ENCODE assay signal across 8 cellular contexts in the genomic region with DNA sequence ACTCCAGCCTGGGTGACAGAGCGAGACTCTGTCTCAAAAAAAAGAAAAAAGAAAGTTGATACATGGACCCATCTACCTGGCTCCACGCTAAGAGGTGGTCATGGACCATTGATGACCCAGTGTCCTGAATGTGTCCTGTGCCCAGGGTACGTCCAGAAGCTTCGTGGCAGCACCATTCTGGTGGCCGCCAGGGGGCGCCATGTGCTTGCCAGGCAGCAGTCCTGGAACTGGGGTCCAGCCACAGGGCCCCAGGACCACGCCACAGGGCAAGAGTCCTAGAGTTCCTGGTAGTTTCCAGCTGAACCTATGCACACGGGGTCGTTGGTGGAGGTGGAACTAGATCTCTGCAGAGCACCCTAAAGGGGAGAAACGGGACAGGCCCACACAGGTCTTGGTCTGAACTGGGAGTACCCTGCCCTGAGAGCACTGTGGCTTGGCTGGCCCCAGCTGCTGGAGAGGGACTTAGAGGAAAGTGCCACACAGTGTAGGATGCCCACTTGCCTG. TPM values are rescaled to one million over a fixed set of nuclear protein-coding genes. Genes with fewer than 3 reads are reported as not detected.
DNase-seq lines count a peak whose midpoint lies in the region; ATAC-seq and TF ChIP-seq lines count a peak whose summit lies in the region.

No MANE protein-coding gene starts in this region.

- peak; percentile 52 for ATAC-seq in central memory CD8-positive, alpha-beta T cell (replicated peaks; ENCODE audit: extremely low read depth, poor library complexity, severe bottlenecking)
- no peak for ATAC-seq in HG03520 (IDR thresholded peaks at IDR 0.05; ENCODE audit: unreplicated experiment)

- no peaks in the 10 kb centered on the region for H3K27me3 Mint-ChIP-seq in central memory CD8-positive, alpha-beta T cell

- H3K36me3 Mint-ChIP-seq in central memory CD8-positive, alpha-beta T cell (ENCODE audit: insufficient read depth): no peaks in the 10 kb centered on the region

- 41% methylated on average over 10 of the region's 10 CpGs for WGBS in liver

- peak; percentile 66 for TF ChIP-seq CTCF in LNCaP clone FGC (IDR thresholded peaks at IDR 0.05; ENCODE audit: control insufficient read depth, extremely low read depth, insufficient read depth)
- TF ChIP-seq CTCF in liver (IDR thresholded peaks at IDR 0.05; ENCODE audit: low read depth, low read length, missing input control): peak; percentile 57

- no peaks in the 10 kb centered on the region for H3K9me3 Mint-ChIP-seq in central memory CD8-positive, alpha-beta T cell

- H3K4me3 Mint-ChIP-seq in central memory CD8-positive, alpha-beta T cell: no peak overlapping the region

- peaks cover 0 to 2% (median 0%) of the 10 kb centered on the region in 4 donors for H3K9me3 ChIP-seq in liver (ENCODE audit: control insufficient read depth in 4 of 4, low read length in 3 of 4)

- peaks cover 0 to 5% (median 2%) of the 10 kb centered on the region in 4 donors for H3K4me1 ChIP-seq in liver (ENCODE audit: control insufficient read depth in 4 of 4, insufficient read depth in 4 of 4, low read length in 3 of 4)

- H3K9ac ChIP-seq in liver (ENCODE audit: low read depth in 1 of 2, low read length in 2 of 2): no peak overlapping the region

- H3K4me3 ChIP-seq in LNCaP clone FGC (ENCODE audit: low read depth, low read length) (no peak overlapping the region), liver (ENCODE audit: low read depth in 1 of 3, low read length in 3 of 3) (no peak overlapping the region)

- H3K27ac Mint-ChIP-seq in central memory CD8-positive, alpha-beta T cell (ENCODE audit: low read depth): no peak overlapping the region

- no peak overlapping the region for H3K27ac ChIP-seq in liver (ENCODE audit: low read depth in 1 of 2, low read length in 2 of 2)

- peak; percentile 62 to 76 for TF ChIP-seq RAD21 in liver (IDR thresholded peaks at IDR 0.05)

- DNase-seq in DMS53 treated with DMSO at 0.1 percent for 48 hours (lab: John Stamatoyannopoulos, UW; ENCODE audit: unreplicated experiment): peak; percentile 14
- no peak for DNase-seq in LNCaP clone FGC (ENCODE audit: low read depth)
- peak; percentile 41 to 59 for DNase-seq in activated CD4-positive, alpha-beta T cell treated with anti-CD3 and anti-CD28 coated beads for 24 hours (ENCODE audit: low read depth in 2 of 2)
- DNase-seq in central memory CD8-positive, alpha-beta T cell (ENCODE audit: low spot score in 2 of 2): peak; percentile 53 to 67
- DNase-seq in stimulated activated CD4-positive, alpha-beta T cell treated with anti-CD3 and anti-CD28 coated beads, TNF-alpha, amount 100 ng/mL, for 24 hours (ENCODE audit: low read depth in 3 of 3): peak; percentile 33 to 60 (median 39)
- no peak for DNase-seq in KG1 (lab: John Stamatoyannopoulos, UW)

- H3K27me3 ChIP-seq in liver (ENCODE audit: control insufficient read depth in 4 of 4, insufficient read depth in 4 of 4, low read length in 3 of 4): no peaks in the 10 kb centered on the region

- H3K36me3 ChIP-seq in liver (ENCODE audit: control insufficient read depth in 4 of 4, insufficient read depth in 3 of 4, low read depth in 1 of 4, low read length in 3 of 4): no peaks in the 10 kb centered on the region

- H3K4me1 Mint-ChIP-seq in central memory CD8-positive, alpha-beta T cell: no peaks in the 10 kb centered on the region

TF ChIP-seq in liver, 16 proteins besides CTCF, POLR2A, EP300 and RAD21:
- no peak for TF ChIP-seq SP1 (IDR thresholded peaks at IDR 0.05)
- no peak for TF ChIP-seq FOXA1 (IDR thresholded peaks at IDR 0.05)
- TF ChIP-seq JUND (IDR thresholded peaks at IDR 0.05): no peak
- TF ChIP-seq REST (IDR thresholded peaks at IDR 0.05): no peak
- peak in 1 of 2 donors; percentile 7 for TF ChIP-seq HNF4A (conservative IDR thresholded peaks at IDR 0.05)
- TF ChIP-seq RXRA (IDR thresholded peaks at IDR 0.05): no peak
- TF ChIP-seq YY1 (IDR thresholded peaks at IDR 0.05): no peak
- no peak for TF ChIP-seq FOXA2 (IDR thresholded peaks at IDR 0.05)
- no peak for TF ChIP-seq GABPA (IDR thresholded peaks at IDR 0.05 in 1 of 2, conservative IDR thresholded peaks at IDR 0.05 in 1 of 2)
TF ChIP-seq in liver: peak in this region for 1.

RNA-seq across cellular contexts. Expression of gene FBXO27, which starts 19.9 kb away (rescaled TPM):
- total RNA-seq in liver: 1 to 10 TPM; 3.1 to 4.3 TPM
- 1 to 10 TPM; 2.1 to 5.0 TPM for polyA plus RNA-seq in liver

RNA-seq across cellular contexts. Expression of gene ACP7, which starts 31.9 kb away (rescaled TPM):
- total RNA-seq in liver: under 1 TPM in 1 of 2 donors, not detected in 1; 0.05 TPM
- polyA plus RNA-seq in liver: not detected

Comparison
In these comparisons a context has a peak if more than half of its experiments do, and no peak if none do; other contexts are left out.
1. DNase-seq: peak in DMS53 treated with DMSO at 0.1 percent for 48 hours (single experiment), activated CD4-positive, alpha-beta T cell treated with anti-CD3 and anti-CD28 coated beads for 24 hours (2 of 2), central memory CD8-positive, alpha-beta T cell (2 of 2) and stimulated activated CD4-positive, alpha-beta T cell treated with anti-CD3 and anti-CD28 coated beads, TNF-alpha, amount 100 ng/mL, for 24 hours (3 of 3); none in LNCaP clone FGC (single experiment) and KG1 (single experiment).